7 cellular contexts compared by ENCODE assay signal in the genomic region with DNA sequence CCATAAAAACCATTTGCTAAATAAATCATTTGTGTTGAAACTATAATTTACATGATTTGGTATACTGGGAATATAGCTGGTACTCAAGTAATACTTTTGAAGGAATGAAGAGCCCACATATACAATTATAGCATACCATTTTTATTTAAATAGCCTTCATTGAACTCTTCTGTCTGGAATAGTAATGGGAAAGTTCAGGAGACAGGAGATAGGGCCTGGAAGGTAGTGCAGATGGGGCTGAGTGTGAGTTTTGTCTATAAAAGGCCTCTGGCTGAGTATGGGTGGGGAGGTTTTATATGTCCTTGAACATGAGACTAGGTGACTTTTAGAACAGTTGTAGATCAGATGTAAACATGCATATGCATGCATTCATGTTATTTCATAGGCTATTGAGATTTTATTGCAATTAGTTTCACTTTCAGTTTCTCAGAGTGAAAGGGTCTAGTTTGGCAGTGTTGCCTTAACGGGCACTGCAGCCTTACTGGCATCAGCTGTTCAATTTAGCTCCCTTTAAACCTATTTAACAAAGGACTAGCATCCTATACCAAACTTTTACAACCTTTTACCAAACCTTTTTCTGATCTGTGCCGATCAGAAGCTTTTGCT. TPM values are rescaled to one million over a fixed set of nuclear protein-coding genes. Genes with fewer than 3 reads are reported as not detected.
DNase-seq lines count a peak whose midpoint lies in the region; ATAC-seq and TF ChIP-seq lines count a peak whose summit lies in the region.

No MANE protein-coding gene starts in this region.

- H3K27ac ChIP-seq in esophagus squamous epithelium = peak overlapping the region; percentile 7 to 59 (median 54)

- H3K36me3 Mint-ChIP-seq in T-helper 17 cell (ENCODE audit: low read depth) (no peaks in the 10 kb centered on the region), osteocyte (ENCODE audit: unreplicated experiment) (no peaks in the 10 kb centered on the region)

- TF ChIP-seq POLR2A in esophagus squamous epithelium (IDR thresholded peaks at IDR 0.05) = no peak

- intact Hi-C loops in esophagus squamous epithelium (cut with DNase I) = no loop called here

- H3K9me3 Mint-ChIP-seq in osteocyte (ENCODE audit: unreplicated experiment) = no peaks in the 10 kb centered on the region

- H3K4me1 Mint-ChIP-seq in T-helper 17 cell (peaks cover 19% of the 10 kb centered on the region), osteocyte (ENCODE audit: unreplicated experiment) (peaks cover 18% of the 10 kb centered on the region)

- peaks cover 0 to 15% (median 6%) of the 10 kb centered on the region in 3 donors for H3K4me1 ChIP-seq in esophagus squamous epithelium

- no peaks in the 10 kb centered on the region for H3K36me3 ChIP-seq in GM06990 (ENCODE audit: control insufficient read depth, insufficient read depth, low read length)
- no peaks in the 10 kb centered on the region for H3K36me3 ChIP-seq in esophagus squamous epithelium

- WGBS in esophagus squamous epithelium, 2 donors = 11 to 17% methylated on average over 2 of the region's 2 CpGs

- no peaks in the 10 kb centered on the region for H3K27me3 ChIP-seq in GM06990 (replicated peaks; ENCODE audit: control insufficient read depth, insufficient read depth, low read length)
- no peaks in the 10 kb centered on the region for H3K27me3 ChIP-seq in esophagus squamous epithelium

- peak; percentile 78 for ATAC-seq in GM19468 (IDR thresholded peaks at IDR 0.05; ENCODE audit: extremely low read depth, unreplicated experiment)
- peak; percentile 85 for ATAC-seq in HG03520 (IDR thresholded peaks at IDR 0.05; ENCODE audit: unreplicated experiment)
- ATAC-seq in T-helper 17 cell = peak; percentile 84

- H3K27ac Mint-ChIP-seq in T-helper 17 cell (peak overlapping the region; percentile 92), osteocyte (ENCODE audit: unreplicated experiment) (peak overlapping the region; percentile 84)

- peak overlapping the region; percentile 35; the same call in 1 of the 2 replicates for H3K4me3 ChIP-seq in GM06990 (replicated peaks; ENCODE audit: low read depth, low read length)
- H3K4me3 ChIP-seq in esophagus squamous epithelium = peak overlapping the region; percentile 18 to 64 (median 38)

- H3K27me3 Mint-ChIP-seq in T-helper 17 cell = no peaks in the 10 kb centered on the region
- peaks cover under 1% of the 10 kb centered on the region for H3K27me3 Mint-ChIP-seq in osteocyte (ENCODE audit: unreplicated experiment)

- DNase-seq in GM06990 (ENCODE audit: extremely low read depth, insufficient read length) = peak; percentile 12
- no peak for DNase-seq in T-helper 17 cell
- DNase-seq in esophagus squamous epithelium (lab: John Stamatoyannopoulos, UW) = no peak
- no peak for DNase-seq in osteocyte (ENCODE audit: extremely low spot score, unreplicated experiment)
- no peak for DNase-seq in SK-N-DZ (ENCODE audit: low spot score)

- no peak for TF ChIP-seq CTCF in GM06990 (IDR thresholded peaks at IDR 0.05; ENCODE audit: insufficient read depth, low read length, poor library complexity, severe bottlenecking)
- no peak for TF ChIP-seq CTCF in esophagus squamous epithelium (IDR thresholded peaks at IDR 0.05)
- no peak for TF ChIP-seq CTCF in osteocyte (IDR thresholded peaks at IDR 0.05)

- H3K9me3 ChIP-seq in T-helper 17 cell (ENCODE audit: control insufficient read depth, low read length, poor library complexity, severe bottlenecking) = no peaks in the 10 kb centered on the region
- H3K9me3 ChIP-seq in esophagus squamous epithelium = no peaks in the 10 kb centered on the region

- H3K4me3 Mint-ChIP-seq in T-helper 17 cell (peak overlapping the region; percentile 90), osteocyte (ENCODE audit: unreplicated experiment) (peak overlapping the region; percentile 71)

RNA-seq across cellular contexts. Expression of a gene that starts 27.2 kb away (rescaled TPM):
- 10 to 100 TPM; 73.8 to 95.8 TPM for total RNA-seq in T-helper 17 cell
- 10 to 100 TPM; 17.6 to 46.3 (median 34.0) TPM for total RNA-seq in esophagus squamous epithelium
- 80.3 and 84.6 TPM in 2 replicates for total RNA-seq in osteocyte
- 66.8 and 68.2 TPM in 2 replicates for polyA plus RNA-seq in SK-N-DZ (2014; cell fraction: cytosol; rRNA removed)
- polyA plus RNA-seq in SK-N-DZ (2014; cell fraction: nucleus; rRNA removed) = 92.9 and 122 TPM in 2 replicates

RNA-seq across cellular contexts. Expression of a gene that starts 27.4 kb away (rescaled TPM):
- total RNA-seq in T-helper 17 cell (10 to 100 TPM; 12.6 to 16.1 TPM), esophagus squamous epithelium (10 to 100 TPM in 2 of 4 donors, 1 to 10 TPM in 2; 8.4 to 16.4 (median 10.1) TPM), osteocyte (10.7 and 13.4 TPM in 2 replicates)
- 3.6 and 3.7 TPM in 2 replicates for polyA plus RNA-seq in SK-N-DZ (2014; cell fraction: cytosol; rRNA removed)
- polyA plus RNA-seq in SK-N-DZ (2014; cell fraction: nucleus; rRNA removed) = 6.4 and 6.7 TPM in 2 replicates
